Comparison of ENCODE assay signal across 26 cellular contexts in the genomic region with DNA sequence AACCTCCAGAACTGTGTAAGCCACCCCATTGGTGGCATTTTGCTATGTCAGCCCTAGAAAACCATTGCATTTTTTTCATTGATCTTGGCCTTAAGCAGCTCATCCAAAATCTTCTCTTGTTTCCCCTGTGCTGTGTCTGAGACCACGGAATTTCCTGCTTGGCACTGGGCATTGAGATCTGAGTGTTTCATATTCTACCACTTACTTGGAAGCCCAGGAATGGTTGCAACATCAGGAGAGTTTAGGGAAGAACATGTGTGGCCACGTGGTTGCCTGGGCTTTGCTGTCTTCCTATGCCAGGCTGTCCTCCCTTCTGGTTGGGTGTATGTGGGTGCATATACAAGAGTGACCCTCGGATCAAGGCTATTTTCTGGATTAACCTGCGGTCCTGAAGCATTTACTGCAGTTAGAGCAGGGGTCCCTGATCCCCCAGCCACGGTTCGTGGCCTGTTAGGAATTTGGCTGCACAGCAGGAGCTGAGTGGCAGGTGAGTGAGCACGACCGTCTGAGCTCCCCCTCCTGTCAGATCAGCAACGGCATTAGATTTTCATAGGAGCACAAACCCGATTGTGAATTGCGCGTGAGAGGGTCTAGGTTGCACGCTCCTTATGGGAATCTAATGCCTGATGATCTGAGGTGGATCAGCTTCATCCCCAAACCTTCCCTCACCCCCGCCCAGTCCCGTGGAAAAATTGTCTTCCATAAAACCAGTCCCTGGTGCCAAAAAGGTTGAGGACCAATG.
DNase-seq lines count a peak whose midpoint lies in the region; ATAC-seq and TF ChIP-seq lines count a peak whose summit lies in the region.
"Had no signal": no experiment of that assay in that cellular context is flagged by ENCODE, and none has a peak within 500 bp of the region (broad histone marks: within the 10 kb centered on the region; RNA-seq: fewer than 3 reads in every experiment).

No MANE protein-coding gene starts in this region.

- no peak overlapping the region for H3K4me2 ChIP-seq in mammary epithelial cell (ENCODE audit: insufficient read depth, low read depth, low read length)
- H3K4me2 ChIP-seq: BLaER1 had no signal

- no peak for ATAC-seq in GM19397 (IDR thresholded peaks at IDR 0.05; ENCODE audit: unreplicated experiment)
- ATAC-seq: GM12878, SK-N-SH treated with all-trans-retinoic acid at 6 μM for 48 hours had no signal

- H3K9me3 ChIP-seq in mammary epithelial cell (replicated peaks; ENCODE audit: insufficient read depth, low read length): no peaks in the 10 kb centered on the region
- H3K9me3 ChIP-seq: BLaER1, colonic mucosa, esophagus muscularis mucosa had no signal

- H3K27ac ChIP-seq in mammary epithelial cell (ENCODE audit: insufficient read depth, low read depth, low read length): no peak overlapping the region
- H3K27ac ChIP-seq: BLaER1, colonic mucosa, esophagus muscularis mucosa had no signal

- CTCF ChIA-PET in MCF 10A (lab: Yijun Ruan, JAX): no interaction called here
- CTCF ChIA-PET in mammary epithelial cell (lab: Charles Lee; ENCODE audit: low non-redundant PET): no interaction called here

- POLR2A ChIA-PET in MCF 10A (lab: Yijun Ruan, JAX): no interaction called here

- H3K4me3 ChIP-seq in mammary epithelial cell (replicated peaks in 1 of 3; ENCODE audit: insufficient read depth in 1 of 3, low read depth in 2 of 3, low read length in 3 of 3): no peak overlapping the region
- no peak overlapping the region for H3K4me3 ChIP-seq in astrocyte of the cerebellum (ENCODE audit: low read depth, low read length)
- H3K4me3 ChIP-seq: BLaER1, colonic mucosa, esophagus muscularis mucosa, GM12878, skin epidermis had no signal

- H2AFZ ChIP-seq in mammary epithelial cell (ENCODE audit: low read depth, low read length): no peak overlapping the region

- no peaks in the 10 kb centered on the region for H3K27me3 ChIP-seq in mammary epithelial cell (ENCODE audit: insufficient read depth, low read length)
- H3K27me3 ChIP-seq: BLaER1, colonic mucosa had no signal

- H3K4me1 Mint-ChIP-seq in MCF 10A (ENCODE audit: insufficient read depth, unreplicated experiment) (peaks cover 3% of the 10 kb centered on the region), type B pancreatic cell (ENCODE audit: unreplicated experiment) (peaks cover 6% of the 10 kb centered on the region)
- H3K4me1 Mint-ChIP-seq: brain, neural crest cell had no signal

- DNase-seq in MCF 10A (ENCODE audit: unreplicated experiment): peak; percentile 21
- DNase-seq in mammary epithelial cell: no peak
- peak; percentile 49 for DNase-seq in astrocyte of the cerebellum (ENCODE audit: low read depth)
- peak; percentile 28 for DNase-seq in islet precursor cell
- peak; percentile 34 for DNase-seq in type B pancreatic cell (ENCODE audit: extremely low spot score, unreplicated experiment)
- DNase-seq in anterior cingulate cortex (lab: John Stamatoyannopoulos, UW): no peak
- no peak for DNase-seq in activated naive CD4-positive, alpha-beta T cell (lab: John Stamatoyannopoulos, UW)
- DNase-seq: activated naive CD8-positive, alpha-beta T cell treated with anti-CD3 and anti-CD28 coated beads for 36 hours; colonic mucosa; COR-L47; DMS79 treated with DMSO at 0.1 percent for 48 hours; IMR-90; NCI-H1417; NCI-H2081; NCI-H345; NCI-H82; T-helper 2 cell had no signal

- no peaks in the 10 kb centered on the region for H4K20me1 ChIP-seq in mammary epithelial cell (ENCODE audit: insufficient read depth, low read length)
- H4K20me1 ChIP-seq: BLaER1 had no signal

- no peak overlapping the region for H3K9ac ChIP-seq in mammary epithelial cell (ENCODE audit: insufficient read depth, low read length)
- H3K9ac ChIP-seq: BLaER1 had no signal

- BruUV-seq in MCF 10A (replicated peaks; lab: Mats Ljungman, UMichigan) (no TSS peak), mammary epithelial cell (replicated peaks; lab: Mats Ljungman, UMichigan) (no TSS peak)

- in situ Hi-C loops in mammary epithelial cell (cut with MboI; ENCODE audit: low sequenced_read_pairs in 2 of 2) (no loop called here), astrocyte of the cerebellum (cut with HindIII; ENCODE audit: low sequenced_read_pairs) (no loop called here)

- no peaks in the 10 kb centered on the region for H3K36me3 ChIP-seq in mammary epithelial cell (ENCODE audit: insufficient read depth, low read length)
- H3K36me3 ChIP-seq: BLaER1, colonic mucosa, esophagus muscularis mucosa had no signal

- WGBS in mammary epithelial cell (ENCODE audit: low coverage, missing lambda C conversion rate): 74% methylated on average over 15 of the region's 15 CpGs

- H3K27ac Mint-ChIP-seq in MCF 10A (ENCODE audit: low read depth, unreplicated experiment) (no peak overlapping the region), type B pancreatic cell (no peak overlapping the region)
- H3K27ac Mint-ChIP-seq: activated naive CD8-positive, alpha-beta T cell treated with anti-CD3 and anti-CD28 coated beads for 36 hours; activated T-helper 2 cell treated with anti-CD3 and anti-CD28 coated beads, Interferon-gamma antibody, Interleukin-2, Interleukin-4, amounts not matched to agents 10 μg/mL and 5 μg/mL and 100 μg/mL, durations not matched to agents 14 hours and 24 hours and 36 hours; brain had no signal

- dilution Hi-C loops in mammary epithelial cell (cut with HindIII; ENCODE audit: low sequenced_read_pairs): loop anchor here (5.0 kb wide), 1 partner anchor 52 kb away; no protein-coding TSS in a partner anchor

- H3K4me3 Mint-ChIP-seq in MCF 10A (ENCODE audit: unreplicated experiment) (no peak overlapping the region), type B pancreatic cell (no peak overlapping the region)
- H3K4me3 Mint-ChIP-seq: activated naive CD8-positive, alpha-beta T cell treated with anti-CD3 and anti-CD28 coated beads for 36 hours; brain; neural crest cell had no signal

- H3K27me3 Mint-ChIP-seq in MCF 10A (ENCODE audit: insufficient read depth, unreplicated experiment): peaks cover 77% of the 10 kb centered on the region
- peaks cover 21% of the 10 kb centered on the region for H3K27me3 Mint-ChIP-seq in type B pancreatic cell

- H3K4me1 ChIP-seq in mammary epithelial cell (ENCODE audit: insufficient read depth, low read length): no peaks in the 10 kb centered on the region
- H3K4me1 ChIP-seq: BLaER1, colonic mucosa, esophagus muscularis mucosa had no signal

- no peaks in the 10 kb centered on the region for H3K36me3 Mint-ChIP-seq in MCF 10A (ENCODE audit: insufficient read depth, unreplicated experiment)
- H3K36me3 Mint-ChIP-seq in type B pancreatic cell: no peaks in the 10 kb centered on the region
- H3K36me3 Mint-ChIP-seq: activated naive CD8-positive, alpha-beta T cell treated with anti-CD3 and anti-CD28 coated beads for 36 hours; brain had no signal

- intact Hi-C loops in MCF 10A (cut with micrococcal nuclease) (no loop called here), mammary epithelial cell (cut with micrococcal nuclease) (no loop called here)

- no peaks in the 10 kb centered on the region for H3K79me2 ChIP-seq in mammary epithelial cell (ENCODE audit: insufficient read depth, low read length)

- no peak for TF ChIP-seq CTCF in MCF 10A (IDR thresholded peaks at IDR 0.05; ENCODE audit: unreplicated experiment)
- no peak for TF ChIP-seq CTCF in mammary epithelial cell (conservative IDR thresholded peaks at IDR 0.05 in 1 of 2, IDR thresholded peaks at IDR 0.05 in 1 of 2; ENCODE audit: extremely low read depth in 1 of 2, insufficient read depth in 1 of 2, low read depth in 1 of 2, low read length in 2 of 2)
- no peak for TF ChIP-seq CTCF in astrocyte of the cerebellum (IDR thresholded peaks at IDR 0.05; ENCODE audit: low read depth, low read length, missing control alignments)
- TF ChIP-seq CTCF in type B pancreatic cell (conservative IDR thresholded peaks at IDR 0.05): no peak

- H3K9me3 Mint-ChIP-seq in MCF 10A (ENCODE audit: unreplicated experiment) (no peaks in the 10 kb centered on the region), type B pancreatic cell (peaks cover 5% of the 10 kb centered on the region)
- H3K9me3 Mint-ChIP-seq: activated naive CD8-positive, alpha-beta T cell treated with anti-CD3 and anti-CD28 coated beads for 36 hours; activated T-helper 2 cell treated with anti-CD3 and anti-CD28 coated beads, Interferon-gamma antibody, Interleukin-2, Interleukin-4, amounts not matched to agents 10 μg/mL and 5 μg/mL and 100 μg/mL, durations not matched to agents 14 hours and 24 hours and 36 hours; neural crest cell had no signal

Comparison
In these comparisons a context has a peak if more than half of its experiments do, and no peak if none do; other contexts are left out.
1. DNase-seq: peak in MCF 10A (single experiment), astrocyte of the cerebellum (single experiment), islet precursor cell (single experiment) and type B pancreatic cell (single experiment); none in mammary epithelial cell (single experiment), anterior cingulate cortex (0 of 58) and activated naive CD4-positive, alpha-beta T cell (0 of 4).